ENCODE assay signal across 22 cellular contexts in the genomic region with DNA sequence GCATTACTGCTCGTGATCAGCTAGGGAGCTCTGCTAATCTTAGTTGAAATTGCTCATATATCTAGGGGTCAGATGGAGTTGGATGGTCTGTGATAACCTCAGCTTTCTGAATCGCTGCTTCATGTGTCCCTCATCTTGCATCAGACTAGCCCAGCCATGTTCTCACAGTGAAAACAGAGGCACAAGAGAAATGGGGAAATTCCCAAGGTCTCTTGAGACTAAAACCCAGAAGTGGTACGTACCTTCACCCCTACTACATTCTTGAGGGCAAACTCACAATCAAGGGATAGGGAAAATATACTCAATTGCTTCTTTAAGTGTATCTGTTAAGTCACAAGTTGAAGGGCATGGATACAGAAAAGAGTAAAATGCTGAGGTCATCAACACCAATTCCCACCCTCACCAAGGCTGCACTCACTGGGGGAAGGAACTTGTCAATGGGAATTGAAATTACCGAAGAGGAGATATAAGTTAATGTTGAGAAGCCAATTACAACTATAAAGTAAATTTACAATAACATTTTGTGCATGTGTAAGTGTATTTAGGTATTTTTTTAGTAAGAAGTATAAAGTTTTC.
"Had no signal": no experiment of that assay in that cellular context is flagged by ENCODE, and none has a peak within 500 bp of the region (broad histone marks: within the 10 kb centered on the region; RNA-seq: fewer than 3 reads in every experiment).

No MANE protein-coding gene starts in this region.

- DNase-seq: activated CD4-positive, alpha-beta T cell treated with anti-CD3 and anti-CD28 coated beads, Interleukin-2, amount 10 ng/mL, durations not matched to agents 24 days and 14 days; activated CD4-positive, CD25-positive, alpha-beta regulatory T cell; activated CD8-positive, alpha-beta memory T cell treated with anti-CD3 and anti-CD28 coated beads, Interleukin-2, amount 50 U/mL, for 48 hours; activated gamma-delta T cell treated with Interleukin-2 at 50 U/mL for 16 hours; activated naive CD8-positive, alpha-beta T cell treated with anti-CD3 and anti-CD28 coated beads for 36 hours; activated T-cell treated with anti-CD3 and anti-CD28 coated beads, Interleukin-2, amount 50 U/mL, for 72 hours; amygdala; effector CD8-positive, alpha-beta T cell; islet precursor cell; left ventricle myocardium inferior; naive thymus-derived CD8-positive, alpha-beta T cell; retina; stimulated activated CD4-positive, alpha-beta T cell treated with anti-CD3 and anti-CD28 coated beads, Interleukin-15, amount 100 ng/mL, for 24 hours; stimulated activated CD4-positive, alpha-beta T cell treated with anti-CD3 and anti-CD28 coated beads, Interleukin-4, amount 100 ng/mL, for 24 hours; stimulated activated naive CD4-positive, alpha-beta T cell; substantia nigra; transverse colon had no signal

- H3K4me2 ChIP-seq: hepatocyte had no signal

- ATAC-seq: activated T-cell treated with anti-CD3 and anti-CD28 coated beads, Interleukin-2, amount 50 U/mL, for 72 hours; naive thymus-derived CD8-positive, alpha-beta T cell had no signal

- H3K4me1 ChIP-seq: left ventricle myocardium inferior had no signal

- H3K27me3 ChIP-seq: hepatocyte, neutrophil, transverse colon, vagina had no signal

- H3K27ac ChIP-seq: hepatocyte, left ventricle myocardium inferior, neutrophil, skin epidermis, transverse colon, vagina had no signal

- FAIRE-seq: endothelial cell of umbilical vein had no signal

- H3K9me3 ChIP-seq: left ventricle myocardium inferior, neutrophil, transverse colon, vagina had no signal

- H3K79me2 ChIP-seq: hepatocyte had no signal

- H3K36me3 ChIP-seq: left ventricle myocardium inferior, neutrophil, transverse colon, vagina had no signal

- H2AFZ ChIP-seq: hepatocyte had no signal

- H3K4me3 ChIP-seq: hepatocyte, left ventricle myocardium inferior, skin epidermis, transverse colon, vagina had no signal
